In the genomic region with DNA sequence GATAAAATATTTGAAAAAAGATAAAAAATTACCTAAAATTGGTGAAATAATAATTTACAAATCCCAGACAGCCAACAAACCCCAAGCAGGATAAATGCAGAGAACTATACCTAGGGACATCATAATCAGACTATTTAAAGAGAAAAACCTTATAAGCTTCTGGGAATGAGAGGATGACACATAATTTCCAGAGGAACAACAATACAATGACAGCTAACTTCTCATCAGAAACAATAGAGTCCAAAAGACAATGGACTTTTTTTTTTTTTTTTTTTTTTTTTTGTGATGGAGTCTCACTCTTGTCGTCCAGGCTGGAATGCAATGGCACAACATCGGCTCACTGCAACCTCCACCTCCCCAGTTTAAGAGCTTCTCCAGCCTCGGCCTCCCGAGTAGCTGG, we compare ENCODE assay signal across 24 cellular contexts.
DNase-seq lines count a peak whose midpoint lies in the region; ATAC-seq and TF ChIP-seq lines count a peak whose summit lies in the region.
"Had no signal": no experiment of that assay in that cellular context is flagged by ENCODE, and none has a peak within 500 bp of the region (broad histone marks: within the 10 kb centered on the region; RNA-seq: fewer than 3 reads in every experiment).

No MANE protein-coding gene starts in this region.

- intact Hi-C loops in Panc1 (cut with micrococcal nuclease; ENCODE audit: unreplicated experiment), result no loop called here

- no TSS peak for BruUV-seq in Panc1 (replicated peaks; lab: Mats Ljungman, UMichigan)

- H2BK120ac ChIP-seq in neuronal stem cell (ENCODE audit: low read depth, low read length), result no peak overlapping the region

- H3K4me1 ChIP-seq in Panc1 (ENCODE audit: control insufficient read depth, insufficient read depth, low read length) (peaks cover 18% of the 10 kb centered on the region), endodermal cell (ENCODE audit: control insufficient read depth, insufficient read depth, low read length) (no peaks in the 10 kb centered on the region), neuronal stem cell (ENCODE audit: control insufficient read depth in 2 of 2, insufficient read depth in 1 of 2, low read depth in 1 of 2, low read length in 2 of 2) (no peaks in the 10 kb centered on the region)
- H3K4me1 ChIP-seq: BE2C, HAP-1 had no signal

- peak overlapping the region; percentile 31 for H4K8ac ChIP-seq in neuronal stem cell (ENCODE audit: low read depth, low read length)

- H3K9me3 ChIP-seq in Panc1 (ENCODE audit: control insufficient read depth, insufficient read depth, low read depth, low read length) (peaks cover 11% of the 10 kb centered on the region; the same call in 1 of the 2 replicates), endodermal cell (ENCODE audit: control insufficient read depth, low read length) (peaks cover 45% of the 10 kb centered on the region), neuronal stem cell (replicated peaks in 1 of 2; ENCODE audit: control insufficient read depth in 2 of 2, insufficient read depth in 1 of 2, low read depth in 1 of 2, low read length in 2 of 2) (no peaks in the 10 kb centered on the region)
- H3K9me3 ChIP-seq: BE2C, HAP-1 had no signal

- peak overlapping the region; percentile 40 for H3K27ac Mint-ChIP-seq in activated T-cell treated with anti-CD3 and anti-CD28 coated beads, Interleukin-2, amount 50 U/mL, for 72 hours
- H3K27ac Mint-ChIP-seq in endodermal cell, result no peak overlapping the region
- H3K27ac Mint-ChIP-seq: CD14-positive monocyte; CD4-positive, alpha-beta T cell; CD8-positive, alpha-beta memory T cell; HFFc6 had no signal

- no peak for ATAC-seq in activated T-cell treated with anti-CD3 and anti-CD28 coated beads, Interleukin-2, amount 50 U/mL, for 72 hours (replicated peaks in 1 of 2)
- ATAC-seq in activated T-cell treated with anti-CD3 and anti-CD28 coated beads, Interleukin-2, amount 50 U/mL, for 4 hours, result no peak
- ATAC-seq in Panc1 (no peak), left lobe of liver (no peak)
- ATAC-seq: GM12878 had no signal

- 100% methylated on average over 4 of the region's 4 CpGs; no CpG with 5 or more reads in 1 of the 2 experiments for WGBS in endodermal cell (ENCODE audit: insufficient coverage in 1 of 2, insufficient read length in 1 of 2), 2 experiments
- WGBS in neuronal stem cell (ENCODE audit: extremely low coverage in 2 of 2, insufficient read length in 2 of 2, insufficient replicate concordance in 1 of 2), 2 donors, result no CpG with 5 or more reads among the region's 4 CpGs

- H3K79me1 ChIP-seq in neuronal stem cell (ENCODE audit: low read depth, low read length), result no peaks in the 10 kb centered on the region

- no peak overlapping the region for H2AFZ ChIP-seq in neuronal stem cell (ENCODE audit: low read length)

- CTCF ChIA-PET in Panc1 (lab: Charles Lee), result no interaction called here

- in situ Hi-C loops in Panc1 (cut with HindIII; ENCODE audit: low pct_unique_long_range_greater_than_20kb, low sequenced_read_pairs), result no loop called here

- H3K18ac ChIP-seq in neuronal stem cell (ENCODE audit: low read length), result no peak overlapping the region

- DNase-seq in activated T-cell treated with anti-CD3 and anti-CD28 coated beads, Interleukin-2, amount 50 U/mL, for 72 hours, result no peak
- DNase-seq in activated T-cell treated with anti-CD3 and anti-CD28 coated beads, Interleukin-2, amount 50 U/mL, for 4 hours, result no peak
- no peak for DNase-seq in Panc1 (ENCODE audit: low read depth, low spot score)
- no peak for DNase-seq in endodermal cell
- DNase-seq in neuronal stem cell (ENCODE audit: low spot score), result no peak
- DNase-seq in stimulated activated CD4-positive, alpha-beta T cell treated with anti-CD3 and anti-CD28 coated beads, Interleukin-2, amount 100 ng/mL, for 48 hours, result no peak
- DNase-seq in hepatic stellate cell (ENCODE audit: low spot score), result no peak
- no peak for DNase-seq in left lobe of liver (ENCODE audit: low spot score)
- DNase-seq: ACHN; AML-193; BE2C; CD4-positive, alpha-beta T cell; CD8-positive, alpha-beta memory T cell; DMS 273 treated with DMSO at 0.1 percent for 48 hours; DMS79; EL; GDM1; GOT3; HFFc6 had no signal

- H3K4me3 ChIP-seq in Panc1 (ENCODE audit: low read depth in 2 of 2, low read length in 2 of 2) (no peak overlapping the region), endodermal cell (ENCODE audit: low read length) (peak overlapping the region; percentile 13), neuronal stem cell (ENCODE audit: low read length in 2 of 2) (no peak overlapping the region)
- H3K4me3 ChIP-seq: BLaER1 treated with 17β-estradiol and CSF1 and Interleukin-3, amounts not matched to agents 10 nM and 100 nM; GM12878; HAP-1 had no signal

- POLR2A ChIA-PET in Panc1 (lab: Charles Lee), result no interaction called here

- H3K4ac ChIP-seq in neuronal stem cell (ENCODE audit: low read length), result no peak overlapping the region

- no peak overlapping the region for H2BK12ac ChIP-seq in neuronal stem cell (ENCODE audit: low read length)

- no peak overlapping the region for H2BK5ac ChIP-seq in neuronal stem cell (ENCODE audit: low read length)

- no peak overlapping the region for H3K14ac ChIP-seq in neuronal stem cell (ENCODE audit: low read length)

- H3K23ac ChIP-seq in neuronal stem cell (ENCODE audit: low read depth, low read length, poor library complexity), result no peak overlapping the region

- no peak overlapping the region for H2AK5ac ChIP-seq in neuronal stem cell (ENCODE audit: low read depth, low read length)

- H3K36me3 ChIP-seq in Panc1 (ENCODE audit: control insufficient read depth, insufficient read depth, low read length), result peaks cover 9% of the 10 kb centered on the region; the same call in 1 of the 2 replicates
- peaks cover 38% of the 10 kb centered on the region for H3K36me3 ChIP-seq in endodermal cell (ENCODE audit: control insufficient read depth, insufficient read depth, low read length)
- H3K36me3 ChIP-seq in neuronal stem cell (replicated peaks in 1 of 2; ENCODE audit: control insufficient read depth in 2 of 2, insufficient read depth in 2 of 2, low read length in 2 of 2), result no peaks in the 10 kb centered on the region
- H3K36me3 ChIP-seq: BE2C, HAP-1 had no signal

- no peak overlapping the region for H3K4me3 Mint-ChIP-seq in activated T-cell treated with anti-CD3 and anti-CD28 coated beads, Interleukin-2, amount 50 U/mL, for 72 hours
- no peak overlapping the region for H3K4me3 Mint-ChIP-seq in activated T-cell treated with anti-CD3 and anti-CD28 coated beads, Interleukin-2, amount 50 U/mL, for 4 hours
- no peak overlapping the region for H3K4me3 Mint-ChIP-seq in endodermal cell
- H3K4me3 Mint-ChIP-seq: CD14-positive monocyte; CD4-positive, alpha-beta T cell; CD8-positive, alpha-beta memory T cell; HFFc6 had no signal

- peak overlapping the region; percentile 65; the same call in 1 of the 2 replicates for H3K27ac ChIP-seq in Panc1 (ENCODE audit: low read length)
- H3K27ac ChIP-seq in endodermal cell (ENCODE audit: low read depth, low read length), result no peak overlapping the region
- no peak overlapping the region for H3K27ac ChIP-seq in neuronal stem cell (replicated peaks; ENCODE audit: low read length)
- H3K27ac ChIP-seq: 22Rv1; BLaER1 treated with 17β-estradiol and CSF1 and Interleukin-3, amounts not matched to agents 10 nM and 100 nM had no signal

- no peak overlapping the region for H4K91ac ChIP-seq in neuronal stem cell (ENCODE audit: low read depth, low read length, poor library complexity)

- H3K27me3 Mint-ChIP-seq in activated T-cell treated with anti-CD3 and anti-CD28 coated beads, Interleukin-2, amount 50 U/mL, for 72 hours (ENCODE audit: low read depth), result no peaks in the 10 kb centered on the region
- H3K27me3 Mint-ChIP-seq in activated T-cell treated with anti-CD3 and anti-CD28 coated beads, Interleukin-2, amount 50 U/mL, for 4 hours (ENCODE audit: low read depth), result no peaks in the 10 kb centered on the region
- no peaks in the 10 kb centered on the region for H3K27me3 Mint-ChIP-seq in endodermal cell (ENCODE audit: insufficient read depth)

- no peaks in the 10 kb centered on the region for H3K4me1 Mint-ChIP-seq in activated T-cell treated with anti-CD3 and anti-CD28 coated beads, Interleukin-2, amount 50 U/mL, for 72 hours (ENCODE audit: low read depth)
- H3K4me1 Mint-ChIP-seq in activated T-cell treated with anti-CD3 and anti-CD28 coated beads, Interleukin-2, amount 50 U/mL, for 4 hours (ENCODE audit: low read depth), result no peaks in the 10 kb centered on the region
- H3K4me1 Mint-ChIP-seq in endodermal cell, result peaks cover 9% of the 10 kb centered on the region
- H3K4me1 Mint-ChIP-seq: CD14-positive monocyte; CD8-positive, alpha-beta memory T cell had no signal

- peaks cover 9 to 10% of the 10 kb centered on the region in 2 donors for H3K9me3 Mint-ChIP-seq in activated T-cell treated with anti-CD3 and anti-CD28 coated beads, Interleukin-2, amount 50 U/mL, for 72 hours
- H3K9me3 Mint-ChIP-seq in activated T-cell treated with anti-CD3 and anti-CD28 coated beads, Interleukin-2, amount 50 U/mL, for 4 hours, result peaks cover 4% of the 10 kb centered on the region
- peaks cover 23% of the 10 kb centered on the region for H3K9me3 Mint-ChIP-seq in endodermal cell

- TF ChIP-seq CTCF in Panc1 (IDR thresholded peaks at IDR 0.05) (no peak), endodermal cell (conservative IDR thresholded peaks at IDR 0.05) (no peak)

- H2BK15ac ChIP-seq in neuronal stem cell (ENCODE audit: low read length), result no peak overlapping the region

- H3K9ac ChIP-seq in endodermal cell (ENCODE audit: extremely low read depth, low read length, poor library complexity, severe bottlenecking), result no peak overlapping the region
- H3K9ac ChIP-seq in neuronal stem cell (ENCODE audit: low read depth, low read length, poor library complexity), result no peak overlapping the region
- H3K9ac ChIP-seq: BLaER1 treated with 17β-estradiol and CSF1 and Interleukin-3, amounts not matched to agents 10 nM and 100 nM had no signal

- H3K36me3 Mint-ChIP-seq in activated T-cell treated with anti-CD3 and anti-CD28 coated beads, Interleukin-2, amount 50 U/mL, for 72 hours (ENCODE audit: insufficient read depth in 2 of 2), result no peaks in the 10 kb centered on the region
- no peaks in the 10 kb centered on the region for H3K36me3 Mint-ChIP-seq in activated T-cell treated with anti-CD3 and anti-CD28 coated beads, Interleukin-2, amount 50 U/mL, for 4 hours (ENCODE audit: insufficient read depth)
- H3K36me3 Mint-ChIP-seq in endodermal cell (ENCODE audit: low read depth), result peaks cover 37% of the 10 kb centered on the region
- H3K36me3 Mint-ChIP-seq: CD14-positive monocyte had no signal

- no peak overlapping the region for H3K4me2 ChIP-seq in neuronal stem cell (ENCODE audit: insufficient read depth, low read length, poor library complexity, severe bottlenecking)
- H3K4me2 ChIP-seq: BLaER1 treated with 17β-estradiol and CSF1 and Interleukin-3, amounts not matched to agents 10 nM and 100 nM had no signal

- no peaks in the 10 kb centered on the region for H3K27me3 ChIP-seq in Panc1 (ENCODE audit: control insufficient read depth, insufficient read depth, low read length)
- no peaks in the 10 kb centered on the region for H3K27me3 ChIP-seq in endodermal cell (ENCODE audit: control insufficient read depth, insufficient read depth, low read length, poor library complexity, severe bottlenecking)
- H3K27me3 ChIP-seq in neuronal stem cell (ENCODE audit: control insufficient read depth in 3 of 3, insufficient read depth in 3 of 3, low read depth in 1 of 3, low read length in 3 of 3), result no peaks in the 10 kb centered on the region
- H3K27me3 ChIP-seq: BE2C; BLaER1 treated with 17β-estradiol and CSF1 and Interleukin-3, amounts not matched to agents 10 nM and 100 nM had no signal
